1 cellular context compared by ENCODE assay signal in genomic region chr10:7610651-7611389, GRCh38.
TF ChIP-seq lines count a peak whose summit lies in the region.

No MANE protein-coding gene starts in this region.

TF ChIP-seq in SK-N-SH treated with all-trans-retinoic acid at 6 μM for 48 hours, 23 proteins besides CTCF, POLR2A, EP300 and RAD21 (continued from another document):
- TF ChIP-seq POU6F1 (CRISPR knock-in tag; IDR thresholded peaks at IDR 0.05; ENCODE audit: borderline replicate concordance, low read depth) (no peak), ZNF8 (CRISPR knock-in tag; IDR thresholded peaks at IDR 0.05) (no peak), SNAI2 (CRISPR knock-in tag; IDR thresholded peaks at IDR 0.05) (no peak), CREB5 (CRISPR knock-in tag; IDR thresholded peaks at IDR 0.05; ENCODE audit: low read depth) (peak; percentile 19; the same call in 1 of the 2 replicates), BACH2 (CRISPR knock-in tag; IDR thresholded peaks at IDR 0.05; ENCODE audit: borderline replicate concordance) (no peak), TSHZ2 (CRISPR knock-in tag; IDR thresholded peaks at IDR 0.05) (no peak)
